21 cellular contexts compared by ENCODE assay signal in genomic region chr13:96093296-96094006, GRCh38. TPM values are rescaled to one million over a fixed set of nuclear protein-coding genes. Genes with fewer than 3 reads are reported as not detected.
DNase-seq lines count a peak whose midpoint lies in the region; ATAC-seq and TF ChIP-seq lines count a peak whose summit lies in the region.
"Had no signal": no experiment of that assay in that cellular context is flagged by ENCODE, and none has a peak within 500 bp of the region (broad histone marks: within the 10 kb centered on the region; RNA-seq: fewer than 3 reads in every experiment).

No MANE protein-coding gene starts in this region.

- H3K79me2 ChIP-seq in osteoblast (ENCODE audit: insufficient read depth, low read length), result no peaks in the 10 kb centered on the region

- no peaks in the 10 kb centered on the region for H3K9me3 Mint-ChIP-seq in activated T-helper 1 cell treated with anti-CD3 and anti-CD28 coated beads, Interleukin-12 subunit alpha, Interleukin-12 subunit beta, Interleukin-2, Interleukin-4 antibody, amounts not matched to agents 30 ng/mL and 10 ng/mL and 1 ng/mL, durations not matched to agents 14 hours and 24 hours and 36 hours

- H3K36me3 Mint-ChIP-seq in activated T-helper 1 cell treated with anti-CD3 and anti-CD28 coated beads, Interleukin-12 subunit alpha, Interleukin-12 subunit beta, Interleukin-2, Interleukin-4 antibody, amounts not matched to agents 30 ng/mL and 10 ng/mL and 1 ng/mL, durations not matched to agents 14 hours and 24 hours and 36 hours (ENCODE audit: low read depth), result no peaks in the 10 kb centered on the region

- no peaks in the 10 kb centered on the region for H4K20me1 ChIP-seq in osteoblast (ENCODE audit: insufficient read depth, low read length)

- H3K4me1 ChIP-seq in endocrine pancreas (ENCODE audit: control insufficient read depth, insufficient read depth, low read length) (peaks cover 30% of the 10 kb centered on the region), osteoblast (ENCODE audit: insufficient read depth, low read length) (no peaks in the 10 kb centered on the region)

- TF ChIP-seq CTCF in osteoblast (IDR thresholded peaks at IDR 0.05; ENCODE audit: extremely low read depth, low read depth, low read length), result no peak

- H3K4me3 ChIP-seq in endocrine pancreas (ENCODE audit: control insufficient read depth, insufficient read depth, low read length) (peak overlapping the region; percentile 81), osteoblast (ENCODE audit: insufficient read depth, low read length) (no peak overlapping the region)

- no peak for ATAC-seq in HG02759 (IDR thresholded peaks at IDR 0.05; ENCODE audit: unreplicated experiment)
- no peak for ATAC-seq in GM18861 (IDR thresholded peaks at IDR 0.05; ENCODE audit: unreplicated experiment)
- ATAC-seq: Right ventricle myocardium inferior had no signal

- no peak overlapping the region for H3K4me3 Mint-ChIP-seq in activated T-helper 1 cell treated with anti-CD3 and anti-CD28 coated beads, Interleukin-12 subunit alpha, Interleukin-12 subunit beta, Interleukin-2, Interleukin-4 antibody, amounts not matched to agents 30 ng/mL and 10 ng/mL and 1 ng/mL, durations not matched to agents 14 hours and 24 hours and 36 hours

- DNase-seq in DMS53 (lab: John Stamatoyannopoulos, UW) (peak; percentile 40), HT1080 (ENCODE audit: low read depth) (peak; percentile 17), osteoblast (ENCODE audit: insufficient read length, low spot score, missing footprints) (peak; percentile 73), HPDE6-E6E7 (ENCODE audit: extremely low spot score) (no peak)
- no peak for DNase-seq in activated T-helper 1 cell treated with anti-CD3 and anti-CD28 coated beads, Interleukin-12 subunit alpha, Interleukin-12 subunit beta, Interleukin-2, Interleukin-4 antibody, amounts not matched to agents 30 ng/mL and 10 ng/mL and 1 ng/mL, durations not matched to agents 14 hours and 24 hours and 36 hours (ENCODE audit: low spot score)
- DNase-seq: DMS79, H7, Karpas-422, MV-4-11, NCI-H1105 treated with DMSO at 0.1 percent for 48 hours, NCI-H2081, NCI-H2171, NCI-H345, NCI-H524, NCI-H774, SW 1271 had no signal

- peaks cover 33% of the 10 kb centered on the region for H3K27me3 Mint-ChIP-seq in activated T-helper 1 cell treated with anti-CD3 and anti-CD28 coated beads, Interleukin-12 subunit alpha, Interleukin-12 subunit beta, Interleukin-2, Interleukin-4 antibody, amounts not matched to agents 30 ng/mL and 10 ng/mL and 1 ng/mL, durations not matched to agents 14 hours and 24 hours and 36 hours (ENCODE audit: insufficient read depth)

- H3K9me3 ChIP-seq in endocrine pancreas (ENCODE audit: control insufficient read depth, low read length) (no peaks in the 10 kb centered on the region), osteoblast (ENCODE audit: low read depth, low read length) (no peaks in the 10 kb centered on the region)

- no peak overlapping the region for H3K4me2 ChIP-seq in osteoblast (ENCODE audit: insufficient read depth, low read length)

- H2AFZ ChIP-seq in osteoblast (ENCODE audit: low read length), result no peak overlapping the region

- no peak overlapping the region for H3K27ac ChIP-seq in osteoblast (ENCODE audit: low read depth, low read length)

- H3K27ac Mint-ChIP-seq in activated T-helper 1 cell treated with anti-CD3 and anti-CD28 coated beads, Interleukin-12 subunit alpha, Interleukin-12 subunit beta, Interleukin-2, Interleukin-4 antibody, amounts not matched to agents 30 ng/mL and 10 ng/mL and 1 ng/mL, durations not matched to agents 14 hours and 24 hours and 36 hours, result no peak overlapping the region

- intact Hi-C loops in activated T-helper 1 cell treated with anti-CD3 and anti-CD28 coated beads, Interleukin-12 subunit alpha, Interleukin-12 subunit beta, Interleukin-2, Interleukin-4 antibody, amounts not matched to agents 30 ng/mL and 10 ng/mL and 1 ng/mL, durations not matched to agents 14 hours and 24 hours and 36 hours (cut with micrococcal nuclease), result loop anchor here (5.0 kb wide), 1 partner anchor 1386 kb away; no protein-coding TSS in a partner anchor

- H3K4me1 Mint-ChIP-seq in activated T-helper 1 cell treated with anti-CD3 and anti-CD28 coated beads, Interleukin-12 subunit alpha, Interleukin-12 subunit beta, Interleukin-2, Interleukin-4 antibody, amounts not matched to agents 30 ng/mL and 10 ng/mL and 1 ng/mL, durations not matched to agents 14 hours and 24 hours and 36 hours (ENCODE audit: low read depth), result no peaks in the 10 kb centered on the region

- H3K36me3 ChIP-seq in endocrine pancreas (ENCODE audit: control insufficient read depth, insufficient read depth, low read length) (no peaks in the 10 kb centered on the region), osteoblast (ENCODE audit: insufficient read depth, low read length) (no peaks in the 10 kb centered on the region)

- no peaks in the 10 kb centered on the region for H3K27me3 ChIP-seq in endocrine pancreas (ENCODE audit: control insufficient read depth, insufficient read depth, low read length)
- peaks cover 49% of the 10 kb centered on the region for H3K27me3 ChIP-seq in osteoblast (ENCODE audit: insufficient read depth, low read length)

- H3K9ac ChIP-seq in endocrine pancreas (ENCODE audit: control insufficient read depth, insufficient read depth, low read length), result no peak overlapping the region

RNA-seq across cellular contexts. Expression of gene HS6ST3, which starts 3.5 kb away (rescaled TPM):
- 0.40 and 0.45 TPM in 2 replicates for total RNA-seq in HT1080 (2014; rRNA removed; shearing (Covaris generic))
- polyA plus RNA-seq in HT1080 (2015; cell fraction: cytosol; rRNA removed), result 0.34 and 0.52 TPM in 2 replicates
- 0.43 and 0.48 TPM in 2 replicates for polyA plus RNA-seq in HT1080 (2015; cell fraction: nucleus; rRNA removed)
- total RNA-seq in osteoblast, result under 0.01 TPM in 1 of 2 replicates, not detected in the other
- total RNA-seq in activated T-helper 1 cell treated with anti-CD3 and anti-CD28 coated beads, Interleukin-12 subunit alpha, Interleukin-12 subunit beta, Interleukin-2, Interleukin-4 antibody, amounts not matched to agents 30 ng/mL and 10 ng/mL and 1 ng/mL, durations not matched to agents 14 hours and 24 hours and 36 hours, result not detected in 2 replicates
- total RNA-seq: OCI-LY7 had no signal

RNA-seq across cellular contexts. Expression of gene UGGT2, which starts 40.2 kb away (rescaled TPM):
- total RNA-seq in HT1080 (2014; rRNA removed; shearing (Covaris generic)), result 18.5 and 24.5 TPM in 2 replicates
- 17.7 and 21.1 TPM in 2 replicates for polyA plus RNA-seq in HT1080 (2015; cell fraction: cytosol; rRNA removed)
- 130 and 146 TPM in 2 replicates for polyA plus RNA-seq in HT1080 (2015; cell fraction: nucleus; rRNA removed)
- total RNA-seq in osteoblast, result 75.4 and 78.2 TPM in 2 replicates
- total RNA-seq in activated T-helper 1 cell treated with anti-CD3 and anti-CD28 coated beads, Interleukin-12 subunit alpha, Interleukin-12 subunit beta, Interleukin-2, Interleukin-4 antibody, amounts not matched to agents 30 ng/mL and 10 ng/mL and 1 ng/mL, durations not matched to agents 14 hours and 24 hours and 36 hours, result 0.26 TPM in 1 of 2 replicates, not detected in the other

Comparison
In these comparisons a context has a peak if more than half of its experiments do, and no peak if none do; other contexts are left out.
1. DNase-seq: peak in DMS53 (single experiment), HT1080 (single experiment) and osteoblast (single experiment); none in HPDE6-E6E7 (single experiment) and activated T-helper 1 cell treated with anti-CD3 and anti-CD28 coated beads, Interleukin-12 subunit alpha, Interleukin-12 subunit beta, Interleukin-2, Interleukin-4 antibody, amounts not matched to agents 30 ng/mL and 10 ng/mL and 1 ng/mL, durations not matched to agents 14 hours and 24 hours and 36 hours (single experiment).
2. RNA of gene UGGT2, which starts 40.2 kb away (total RNA-seq): 75.4 to 78.2 TPM in osteoblast and 18.5 to 24.5 TPM in HT1080; 0.26 TPM in activated T-helper 1 cell treated with anti-CD3 and anti-CD28 coated beads, Interleukin-12 subunit alpha, Interleukin-12 subunit beta, Interleukin-2, Interleukin-4 antibody, amounts not matched to agents 30 ng/mL and 10 ng/mL and 1 ng/mL, durations not matched to agents 14 hours and 24 hours and 36 hours; every median in the first group is over 10 times any median in the second.